14 cellular contexts compared by ENCODE assay signal in genomic region chr1:88708011-88708410, GRCh38. TPM values are rescaled to one million over a fixed set of nuclear protein-coding genes. Genes with fewer than 3 reads are reported as not detected.
DNase-seq lines count a peak whose midpoint lies in the region; ATAC-seq and TF ChIP-seq lines count a peak whose summit lies in the region.
"Had no signal": no experiment of that assay in that cellular context is flagged by ENCODE, and none has a peak within 500 bp of the region (broad histone marks: within the 10 kb centered on the region; RNA-seq: fewer than 3 reads in every experiment).

No MANE protein-coding gene starts in this region.

- H3F3A ChIP-seq in PC-3 (ENCODE audit: low read length, unreplicated experiment) = no peaks in the 10 kb centered on the region

- H3K4me3 ChIP-seq in PC-3 (ENCODE audit: low read length) (no peak overlapping the region), endodermal cell (ENCODE audit: low read length) (no peak overlapping the region)
- H3K4me3 ChIP-seq: GM23248 had no signal

- intact Hi-C loops in PC-3 (cut with micrococcal nuclease) = no loop called here

- H3K4me3 Mint-ChIP-seq in type B pancreatic cell (peak overlapping the region; percentile 11), endodermal cell (no peak overlapping the region)
- H3K4me3 Mint-ChIP-seq: B cell; CD4-positive, alpha-beta memory T cell had no signal

- 100% methylated on average over 1 of the region's 2 CpGs; no CpG with 5 or more reads in 1 of the 2 experiments for WGBS in endodermal cell (ENCODE audit: insufficient coverage in 1 of 2, insufficient read length in 1 of 2), 2 experiments

- H3K4me1 ChIP-seq in PC-3 (ENCODE audit: insufficient read depth, low read length) (peaks cover 16% of the 10 kb centered on the region), endodermal cell (ENCODE audit: control insufficient read depth, insufficient read depth, low read length) (no peaks in the 10 kb centered on the region)

- H3K27ac Mint-ChIP-seq in type B pancreatic cell (peak overlapping the region; percentile 82), endodermal cell (no peak overlapping the region)
- H3K27ac Mint-ChIP-seq: B cell had no signal

- H4K20me1 ChIP-seq in PC-3 (ENCODE audit: low read length) = peaks cover 11% of the 10 kb centered on the region

- H3K79me2 ChIP-seq in PC-3 (ENCODE audit: low read length) = peaks cover 86% of the 10 kb centered on the region

- H3K9me2 ChIP-seq in PC-3 (replicated peaks; ENCODE audit: low read length) = no peaks in the 10 kb centered on the region

- H3K36me3 Mint-ChIP-seq in type B pancreatic cell = peaks cover 23% of the 10 kb centered on the region
- peaks cover 30% of the 10 kb centered on the region for H3K36me3 Mint-ChIP-seq in endodermal cell (ENCODE audit: low read depth)

- H3K27me3 ChIP-seq in PC-3 (ENCODE audit: low read length) (no peaks in the 10 kb centered on the region), endodermal cell (ENCODE audit: control insufficient read depth, insufficient read depth, low read length, poor library complexity, severe bottlenecking) (no peaks in the 10 kb centered on the region)

- CTCF ChIA-PET in PC-3 (lab: Charles Lee) = no interaction called here

- H3K9ac ChIP-seq in PC-3 (ENCODE audit: low read length) (no peak overlapping the region), endodermal cell (ENCODE audit: extremely low read depth, low read length, poor library complexity, severe bottlenecking) (no peak overlapping the region)
- H3K9ac ChIP-seq: GM23248 had no signal

- no peaks in the 10 kb centered on the region for H3K9me3 Mint-ChIP-seq in type B pancreatic cell
- H3K9me3 Mint-ChIP-seq in endodermal cell = peaks cover 4% of the 10 kb centered on the region

- H3K36me3 ChIP-seq in PC-3 (ENCODE audit: low read depth, low read length) (no peaks in the 10 kb centered on the region; the same call in 1 of the 2 replicates), endodermal cell (ENCODE audit: control insufficient read depth, insufficient read depth, low read length) (peaks cover 15% of the 10 kb centered on the region)

- H3K9me3 ChIP-seq in PC-3 (ENCODE audit: low read length) (no peaks in the 10 kb centered on the region), endodermal cell (ENCODE audit: control insufficient read depth, low read length) (peaks cover 1% of the 10 kb centered on the region)

- DNase-seq in HT-29 (ENCODE audit: low spot score) = peak; percentile 64
- DNase-seq in PC-3 = peak; percentile 76
- DNase-seq in type B pancreatic cell (ENCODE audit: extremely low spot score, unreplicated experiment) = no peak
- DNase-seq in endodermal cell = no peak
- DNase-seq in putamen (ENCODE audit: low spot score) = no peak
- no peak for DNase-seq in activated CD4-positive, alpha-beta T cell treated with anti-CD3 and anti-CD28 coated beads for 4 hours
- DNase-seq: C1 segment of cervical spinal cord; CD4-positive, alpha-beta memory T cell; DMS153; GM23248 had no signal

- H3K27ac ChIP-seq in PC-3 (ENCODE audit: low read length) (no peak overlapping the region), endodermal cell (ENCODE audit: low read depth, low read length) (no peak overlapping the region)
- H3K27ac ChIP-seq: GM23248, HL-60 had no signal

- no peak overlapping the region for H2AFZ ChIP-seq in PC-3 (ENCODE audit: low read length)
- H2AFZ ChIP-seq: GM23248 had no signal

- H3K4me2 ChIP-seq in PC-3 (ENCODE audit: low read length) = peak overlapping the region; percentile 11; the same call in 1 of the 2 replicates

- H3K4me1 Mint-ChIP-seq in type B pancreatic cell (ENCODE audit: unreplicated experiment) = peaks cover 1% of the 10 kb centered on the region
- H3K4me1 Mint-ChIP-seq in endodermal cell = peaks cover 5% of the 10 kb centered on the region

- no TSS peak for BruUV-seq in PC-3 (replicated peaks; lab: Mats Ljungman, UMichigan)

- ATAC-seq in PC-3 = peak; percentile 45; the same call in 1 of the 2 replicates
- ATAC-seq in esophagus mucosa = peak; percentile 96
- ATAC-seq: HCT116 had no signal

- H3K27me3 Mint-ChIP-seq in type B pancreatic cell (no peaks in the 10 kb centered on the region), endodermal cell (ENCODE audit: insufficient read depth) (no peaks in the 10 kb centered on the region)
- H3K27me3 Mint-ChIP-seq: B cell; CD4-positive, alpha-beta memory T cell had no signal

- POLR2A ChIA-PET in PC-3 (lab: Charles Lee; ENCODE audit: unreplicated experiment) = no interaction called here

- TF ChIP-seq CTCF in PC-3 (conservative IDR thresholded peaks at IDR 0.05; ENCODE audit: low read depth, low read length) (no peak), type B pancreatic cell (conservative IDR thresholded peaks at IDR 0.05) (no peak), endodermal cell (conservative IDR thresholded peaks at IDR 0.05) (no peak)

RNA-seq across cellular contexts. Expression of gene PKN2, which starts 23.9 kb away (rescaled TPM):
- total RNA-seq in HT-29 (2014; rRNA removed; shearing (Covaris generic)) = 12.2 and 14.9 TPM in 2 replicates
- total RNA-seq in PC-3 (2014; rRNA removed) (20.8 and 36.1 TPM in 2 replicates), esophagus mucosa (34.5 TPM), type B pancreatic cell (ENCODE audit: low replicate concordance) (56.0 and 69.2 TPM in 2 replicates), endodermal cell (10 to 100 TPM; 64.6 to 71.1 TPM)
- 36.0 TPM for polyA plus RNA-seq in endodermal cell (2013, experiment 1 of 2)
- 37.2 TPM for polyA plus RNA-seq in endodermal cell (2013, experiment 2 of 2)

Comparison
In these comparisons a context has a peak if more than half of its experiments do, and no peak if none do; other contexts are left out.
1. DNase-seq: peak in HT-29 (single experiment) and PC-3 (single experiment); none in type B pancreatic cell (single experiment), endodermal cell (single experiment), putamen (single experiment) and activated CD4-positive, alpha-beta T cell treated with anti-CD3 and anti-CD28 coated beads for 4 hours (0 of 2).